In genomic region chr11:102317099-102317767, GRCh38 we compare ENCODE assay signal across 8 cellular contexts. TPM values are rescaled to one million over a fixed set of nuclear protein-coding genes. Genes with fewer than 3 reads are reported as not detected.
DNase-seq lines count a peak whose midpoint lies in the region; ATAC-seq, FAIRE-seq and TF ChIP-seq lines count a peak whose summit lies in the region.

Gene BIRC3 (plus strand): TSS chr11:102317484. CDS start chr11:102324510, 7,026 bp downstream.

- H3K9me3 ChIP-seq in T-helper 17 cell (ENCODE audit: control insufficient read depth, low read length, poor library complexity, severe bottlenecking) (no peaks in the 10 kb centered on the region), hepatocyte (ENCODE audit: low read depth) (no peaks in the 10 kb centered on the region)

- peaks cover 16% of the 10 kb centered on the region for H3K4me1 ChIP-seq in hepatocyte (ENCODE audit: insufficient read depth)

- peak within 1 kb of the TSS; percentile 62 for H3K27ac ChIP-seq in hepatocyte

- H3K27ac Mint-ChIP-seq in T-helper 17 cell, result peak within 1 kb of the TSS; percentile 100

- H3K79me2 ChIP-seq in hepatocyte, result no peaks in the 10 kb centered on the region

- peak within 1 kb of the TSS; percentile 77 for H3K4me2 ChIP-seq in hepatocyte

- peak within 1 kb of the TSS; percentile 100 for H3K4me3 Mint-ChIP-seq in T-helper 17 cell

- ATAC-seq in HG02763 (IDR thresholded peaks at IDR 0.05; ENCODE audit: unreplicated experiment) (peak; percentile 85), T-helper 17 cell (peak; percentile 87)

- DNase-seq in NCI-H1417 (lab: John Stamatoyannopoulos, UW), result peak; percentile 79 to 98 (median 96)
- DNase-seq in T-helper 17 cell, result peak; percentile 79 to 88 (median 85)
- DNase-seq in amygdala (lab: John Stamatoyannopoulos, UW), result peak in 39 of 56 donors; percentile 7 to 73 (median 33)
- DNase-seq in hepatocyte (ENCODE audit: low spot score), result peak; percentile 89
- peak; percentile 46 for DNase-seq in retinal pigment epithelial cell (ENCODE audit: low read depth)
- no peak for DNase-seq in D721Med (ENCODE audit: insufficient read length, low spot score)

- WGBS in hepatocyte (ENCODE audit: low lambda C conversion rate, missing lambda C conversion rate), result 20% methylated on average over 34 of the region's 34 CpGs

- peak within 1 kb of the TSS; percentile 86 for H3K4me3 ChIP-seq in GM12875 (ENCODE audit: low read depth, low read length)
- peak within 1 kb of the TSS; percentile 2 for H3K4me3 ChIP-seq in hepatocyte
- H3K4me3 ChIP-seq in retinal pigment epithelial cell (ENCODE audit: low read length), result peak within 1 kb of the TSS; percentile 63

- no peaks in the 10 kb centered on the region for H4K20me1 ChIP-seq in hepatocyte (ENCODE audit: insufficient read depth, poor library complexity, severe bottlenecking)

- H3K36me3 ChIP-seq in hepatocyte (replicated peaks; ENCODE audit: insufficient read depth, low read depth), result no peaks in the 10 kb centered on the region

- peaks cover 28% of the 10 kb centered on the region for H3K36me3 Mint-ChIP-seq in T-helper 17 cell (ENCODE audit: low read depth)

- no peaks in the 10 kb centered on the region for H3K27me3 Mint-ChIP-seq in T-helper 17 cell

- H2AFZ ChIP-seq in hepatocyte, result peak within 1 kb of the TSS; percentile 59

- peaks cover 57% of the 10 kb centered on the region for H3K4me1 Mint-ChIP-seq in T-helper 17 cell

- H3K9me2 ChIP-seq in hepatocyte (replicated peaks; ENCODE audit: insufficient read depth), result no peaks in the 10 kb centered on the region

- FAIRE-seq in D721Med (lab: Jason Lieb, UNC), result no peak

- no peak for TF ChIP-seq CTCF in GM12875 (IDR thresholded peaks at IDR 0.05; ENCODE audit: borderline replicate concordance, insufficient read depth, low read depth, low read length)
- TF ChIP-seq CTCF in hepatocyte (IDR thresholded peaks at IDR 0.05; ENCODE audit: poor library complexity), result peak; percentile 21
- peak; percentile 8 for TF ChIP-seq CTCF in retinal pigment epithelial cell (conservative IDR thresholded peaks at IDR 0.05; ENCODE audit: low read depth, low read length)
- no peak for TF ChIP-seq CTCF in D721Med (IDR thresholded peaks at IDR 0.05; ENCODE audit: insufficient read depth, missing control alignments)

- no peaks in the 10 kb centered on the region for H3K27me3 ChIP-seq in hepatocyte

RNA-seq across cellular contexts. Expression of gene BIRC3, which starts in this region (rescaled TPM):
- 100 to 1,000 TPM; 117 to 139 TPM for total RNA-seq in T-helper 17 cell
- 11.6 and 13.6 TPM in 2 replicates for total RNA-seq in hepatocyte
- 11.5 and 13.7 TPM in 2 replicates for polyA plus RNA-seq in hepatocyte

Comparison
In these comparisons a context has a peak if more than half of its experiments do, and no peak if none do; other contexts are left out.
1. H3K4me3 ChIP-seq: peak in every context shown above with its lines; median percentile 86 in GM12875; 63 in retinal pigment epithelial cell; 2 in hepatocyte.
2. CTCF ChIP-seq: peak in hepatocyte (single experiment) and retinal pigment epithelial cell (single experiment); none in GM12875 (single experiment) and D721Med (single experiment).